In the genomic region with DNA sequence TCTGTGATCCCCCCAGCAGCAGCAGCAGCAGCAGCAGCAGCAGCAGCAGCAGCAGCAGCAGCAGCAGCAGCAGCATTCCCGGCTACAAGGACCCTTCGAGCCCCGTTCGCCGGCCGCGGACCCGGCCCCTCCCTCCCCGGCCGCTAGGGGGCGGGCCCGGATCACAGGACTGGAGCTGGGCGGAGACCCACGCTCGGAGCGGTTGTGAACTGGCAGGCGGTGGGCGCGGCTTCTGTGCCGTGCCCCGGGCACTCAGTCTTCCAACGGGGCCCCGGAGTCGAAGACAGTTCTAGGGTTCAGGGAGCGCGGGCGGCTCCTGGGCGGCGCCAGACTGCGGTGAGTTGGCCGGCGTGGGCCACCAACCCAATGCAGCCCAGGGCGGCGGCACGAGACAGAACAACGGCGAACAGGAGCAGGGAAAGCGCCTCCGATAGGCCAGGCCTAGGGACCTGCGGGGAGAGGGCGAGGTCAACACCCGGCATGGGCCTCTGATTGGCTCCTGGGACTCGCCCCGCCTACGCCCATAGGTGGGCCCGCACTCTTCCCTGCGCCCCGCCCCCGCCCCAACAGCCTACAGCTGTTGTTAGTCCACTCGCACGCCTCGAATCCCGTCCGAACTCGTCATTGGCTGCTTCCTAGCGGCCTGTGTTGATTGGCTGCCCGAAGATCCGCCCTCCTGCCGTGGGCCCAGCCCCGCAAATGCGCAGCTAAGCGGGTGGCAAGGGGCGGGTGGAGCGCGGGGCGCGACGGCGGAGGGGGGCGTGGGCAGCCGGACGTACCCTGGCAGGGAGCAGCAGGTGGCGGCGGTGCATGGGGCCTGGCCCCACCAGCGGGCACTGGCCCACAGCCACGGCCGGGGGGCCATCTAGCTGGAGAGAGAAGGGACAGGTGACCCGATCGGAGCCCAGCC, we compare ENCODE assay signal across 8 cellular contexts. TPM values are rescaled to one million over a fixed set of nuclear protein-coding genes. Genes with fewer than 3 reads are reported as not detected.
DNase-seq lines count a peak whose midpoint lies in the region; FAIRE-seq and TF ChIP-seq lines count a peak whose summit lies in the region.

No MANE protein-coding gene starts in this region.

- H3K9me1 ChIP-seq in endothelial cell of umbilical vein (replicated peaks; ENCODE audit: control insufficient read depth, extremely low read depth, insufficient read depth, low read length), result no peaks in the 10 kb centered on the region

- CTCF ChIA-PET in endothelial cell of umbilical vein (lab: Charles Lee), result interaction anchor here (0.7 to 6.7 kb wide), 23 partner anchors 10 to 232 kb away, joined by 3 to 125 read pairs (median 4); a partner anchor contains a TSS

- dilution Hi-C loops in endothelial cell of umbilical vein (cut with MboI; ENCODE audit: extremely low pct_ligation_motif_present, low sequenced_read_pairs), result no loop called here

- peaks cover 3% of the 10 kb centered on the region in 2 experiments for H3K36me3 ChIP-seq in endothelial cell of umbilical vein (ENCODE audit: control insufficient read depth in 2 of 2, extremely low read depth in 1 of 2, insufficient read depth in 2 of 2, low read length in 2 of 2)

- TF ChIP-seq CTCF in GM20000 (IDR thresholded peaks at IDR 0.05; ENCODE audit: extremely low read depth, missing control alignments) (peak; percentile 89), endothelial cell of umbilical vein (IDR thresholded peaks at IDR 0.05; ENCODE audit: extremely low read depth in 1 of 2, insufficient read depth in 1 of 2, low read depth in 1 of 2, low read length in 2 of 2) (peak; percentile 92 to 98)

- no peaks in the 10 kb centered on the region for H3K9me3 ChIP-seq in endothelial cell of umbilical vein (replicated peaks; ENCODE audit: control insufficient read depth, insufficient read depth, low read length)

- H3K9ac ChIP-seq in endothelial cell of umbilical vein (replicated peaks; ENCODE audit: extremely low read depth, insufficient read depth, low read length), result no peak overlapping the region

- FAIRE-seq in HTR-8/SVneo (lab: Jason Lieb, UNC), result peak; percentile 80
- peak; percentile 99 for FAIRE-seq in endothelial cell of umbilical vein (lab: Jason Lieb, UNC)

- H3K27me3 ChIP-seq in endothelial cell of umbilical vein (ENCODE audit: control insufficient read depth in 2 of 2, insufficient read depth in 2 of 2, low read length in 2 of 2), result no peaks in the 10 kb centered on the region

- intact Hi-C loops in endothelial cell of umbilical vein (cut with micrococcal nuclease), result loop anchor here (1.0 kb wide), 3 partner anchors 9 to 29 kb away; a partner anchor contains a TSS

- H2AFZ ChIP-seq in endothelial cell of umbilical vein (ENCODE audit: low read depth, low read length), result peak overlapping the region; percentile 19

- BruUV-seq in endothelial cell of umbilical vein (replicated peaks; lab: Mats Ljungman, UMichigan), result no TSS peak

- H3K79me2 ChIP-seq in endothelial cell of umbilical vein (ENCODE audit: control insufficient read depth, insufficient read depth, low read length), result peaks cover 2% of the 10 kb centered on the region

- peak overlapping the region; percentile 13 to 49 (median 45) for H3K4me3 ChIP-seq in endothelial cell of umbilical vein (replicated peaks in 1 of 3; ENCODE audit: insufficient read depth in 1 of 3, low read depth in 1 of 3, low read length in 3 of 3)

- peaks cover 14% of the 10 kb centered on the region for H3K4me1 ChIP-seq in endothelial cell of umbilical vein (ENCODE audit: control insufficient read depth, extremely low read depth, insufficient read depth, low read length)

- peak overlapping the region; percentile 21 for H3K27ac ChIP-seq in endothelial cell of umbilical vein (ENCODE audit: insufficient read depth, low read depth, low read length)

- H3K4me2 ChIP-seq in endothelial cell of umbilical vein (ENCODE audit: insufficient read depth, low read length), result peak overlapping the region; percentile 71

- peak; percentile 94 for DNase-seq in CMK (ENCODE audit: low read depth)
- DNase-seq in GM20000 (ENCODE audit: low spot score), result peak; percentile 95
- peak; percentile 84 for DNase-seq in HTR-8/SVneo (ENCODE audit: insufficient read length, low spot score)
- peak; percentile 90 for DNase-seq in NOMO-1 treated with dmso at 0.1 percent for 144 hours (lab: John Stamatoyannopoulos, UW; ENCODE audit: unreplicated experiment)
- peak; percentile 92 for DNase-seq in activated CD8-positive, alpha-beta memory T cell treated with anti-CD3 and anti-CD28 coated beads, Interleukin-2, amount 50 U/mL, for 4 hours
- peak; percentile 98 for DNase-seq in endothelial cell of umbilical vein (ENCODE audit: low read depth, low spot score)
- peak; percentile 90 for DNase-seq in midbrain (lab: John Stamatoyannopoulos, UW)
- peak; percentile 83 to 86 for DNase-seq in stimulated activated CD8-positive, alpha-beta memory T cell treated with anti-CD3 and anti-CD28 coated beads, Interleukin-15, amount 100 ng/mL, for 48 hours (ENCODE audit: low read depth in 2 of 2)

- H4K20me1 ChIP-seq in endothelial cell of umbilical vein (replicated peaks; ENCODE audit: control insufficient read depth, extremely low read depth, insufficient read depth, low read length), result no peaks in the 10 kb centered on the region

- TF ChIP-seq POLR2A in endothelial cell of umbilical vein (IDR thresholded peaks at IDR 0.05; ENCODE audit: low read depth, low read length), result peak; percentile 70

- POLR2A ChIA-PET in endothelial cell of umbilical vein (lab: Charles Lee), result interaction anchor here (0.6 to 2.2 kb wide), 10 partner anchors 18 to 272 kb away, joined by 3 to 9 read pairs (median 4); a partner anchor contains a TSS

TF ChIP-seq in endothelial cell of umbilical vein, 7 proteins besides CTCF, POLR2A, EP300 and RAD21 (continues in another document):
- TF ChIP-seq, protein P1, sequence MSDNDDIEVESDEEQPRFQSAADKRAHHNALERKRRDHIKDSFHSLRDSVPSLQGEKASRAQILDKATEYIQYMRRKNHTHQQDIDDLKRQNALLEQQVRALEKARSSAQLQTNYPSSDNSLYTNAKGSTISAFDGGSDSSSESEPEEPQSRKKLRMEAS (IDR thresholded peaks at IDR 0.05; ENCODE audit: insufficient read depth, insufficient read length), result no peak
- no peak for TF ChIP-seq FOS (IDR thresholded peaks at IDR 0.05; ENCODE audit: borderline replicate concordance, insufficient read depth, low read length)
- peak; percentile 82 for TF ChIP-seq POLR2AphosphoS5 (IDR thresholded peaks at IDR 0.05; ENCODE audit: insufficient read depth, low read depth, low read length)
- no peak for TF ChIP-seq GATA2 (IDR thresholded peaks at IDR 0.05; ENCODE audit: insufficient read depth, insufficient read length, low read depth, low read length)
- TF ChIP-seq MYC (IDR thresholded peaks at IDR 0.05; ENCODE audit: low read depth, low read length), result no peak
- TF ChIP-seq EZH2 (IDR thresholded peaks at IDR 0.05; ENCODE audit: borderline replicate concordance, low read depth, low read length, severe bottlenecking), result no peak

RNA-seq across cellular contexts. Expression of a gene that starts 1.4 kb away (rescaled TPM):
- total RNA-seq in endothelial cell of umbilical vein, result 15.2 and 16.7 TPM in 2 replicates
- polyA plus RNA-seq in endothelial cell of umbilical vein, result 13.1 and 15.3 TPM in 2 replicates
- polyA plus RNA-seq in endothelial cell of umbilical vein (2011; cell fraction: cytosol; rRNA removed), result 7.2 and 10.7 TPM in 2 replicates
- 13.6 and 19.0 TPM in 2 replicates for polyA plus RNA-seq in endothelial cell of umbilical vein (2011; cell fraction: nucleus; rRNA removed)
- polyA plus RNA-seq in endothelial cell of umbilical vein (2012), result 3.9 and 7.4 TPM in 2 replicates
- 3.8 TPM in 2 replicates for polyA minus RNA-seq in endothelial cell of umbilical vein
- polyA minus RNA-seq in endothelial cell of umbilical vein (2011; cell fraction: cytosol; rRNA and poly(A)+ RNA removed), result 11.5 TPM
- 3.2 and 8.1 TPM in 2 replicates for polyA minus RNA-seq in endothelial cell of umbilical vein (2011; cell fraction: nucleus; rRNA and poly(A)+ RNA removed)

RNA-seq across cellular contexts. Expression of a gene that starts 11.8 kb away (rescaled TPM):
- total RNA-seq in endothelial cell of umbilical vein, result 70.4 and 73.3 TPM in 2 replicates
- polyA plus RNA-seq in endothelial cell of umbilical vein, result 36.6 and 45.2 TPM in 2 replicates
- 10.7 and 14.2 TPM in 2 replicates for polyA plus RNA-seq in endothelial cell of umbilical vein (2011; cell fraction: cytosol; rRNA removed)
- 317 and 347 TPM in 2 replicates for polyA plus RNA-seq in endothelial cell of umbilical vein (2011; cell fraction: nucleus; rRNA removed)
- 25.6 and 34.3 TPM in 2 replicates for polyA plus RNA-seq in endothelial cell of umbilical vein (2012)
- polyA minus RNA-seq in endothelial cell of umbilical vein, result 21.2 and 24.7 TPM in 2 replicates
- 11.9 TPM for polyA minus RNA-seq in endothelial cell of umbilical vein (2011; cell fraction: cytosol; rRNA and poly(A)+ RNA removed)
- polyA minus RNA-seq in endothelial cell of umbilical vein (2011; cell fraction: nucleus; rRNA and poly(A)+ RNA removed), result 37.9 and 61.8 TPM in 2 replicates

RNA-seq across cellular contexts. Expression of a gene that starts 22.2 kb away (rescaled TPM):
- 81.1 and 81.6 TPM in 2 replicates for total RNA-seq in endothelial cell of umbilical vein
- polyA plus RNA-seq in endothelial cell of umbilical vein, result 36.9 and 45.5 TPM in 2 replicates
- polyA plus RNA-seq in endothelial cell of umbilical vein (2011; cell fraction: cytosol; rRNA removed), result 15.9 and 21.2 TPM in 2 replicates
- polyA plus RNA-seq in endothelial cell of umbilical vein (2011; cell fraction: nucleus; rRNA removed), result 153 and 171 TPM in 2 replicates
- polyA plus RNA-seq in endothelial cell of umbilical vein (2012), result 30.8 and 40.4 TPM in 2 replicates
- 45.7 and 47.2 TPM in 2 replicates for polyA minus RNA-seq in endothelial cell of umbilical vein
- polyA minus RNA-seq in endothelial cell of umbilical vein (2011; cell fraction: cytosol; rRNA and poly(A)+ RNA removed), result 17.7 TPM
- polyA minus RNA-seq in endothelial cell of umbilical vein (2011; cell fraction: nucleus; rRNA and poly(A)+ RNA removed), result 65.0 and 102 TPM in 2 replicates

RNA-seq across cellular contexts. Expression of a gene that starts 37.2 kb away (rescaled TPM):
- total RNA-seq in endothelial cell of umbilical vein, result not detected in 2 replicates
- not detected in 2 replicates for polyA plus RNA-seq in endothelial cell of umbilical vein
- polyA plus RNA-seq in endothelial cell of umbilical vein (2011; cell fraction: cytosol; rRNA removed), result not detected in 2 replicates
- not detected in 2 replicates for polyA plus RNA-seq in endothelial cell of umbilical vein (2011; cell fraction: nucleus; rRNA removed)
- not detected in 2 replicates for polyA plus RNA-seq in endothelial cell of umbilical vein (2012)
- not detected in 2 replicates for polyA minus RNA-seq in endothelial cell of umbilical vein
- polyA minus RNA-seq in endothelial cell of umbilical vein (2011; cell fraction: cytosol; rRNA and poly(A)+ RNA removed), result not detected
- not detected in 2 replicates for polyA minus RNA-seq in endothelial cell of umbilical vein (2011; cell fraction: nucleus; rRNA and poly(A)+ RNA removed)

RNA-seq across cellular contexts. Expression of a gene that starts 39.8 kb away (rescaled TPM):
- total RNA-seq in endothelial cell of umbilical vein, result 18.3 and 21.2 TPM in 2 replicates
- 7.7 and 7.8 TPM in 2 replicates for polyA plus RNA-seq in endothelial cell of umbilical vein
- polyA plus RNA-seq in endothelial cell of umbilical vein (2011; cell fraction: cytosol; rRNA removed), result 2.8 and 4.9 TPM in 2 replicates
- 16.6 and 19.7 TPM in 2 replicates for polyA plus RNA-seq in endothelial cell of umbilical vein (2011; cell fraction: nucleus; rRNA removed)
- polyA plus RNA-seq in endothelial cell of umbilical vein (2012), result 5.8 and 6.7 TPM in 2 replicates
- 3.1 and 6.1 TPM in 2 replicates for polyA minus RNA-seq in endothelial cell of umbilical vein
- 9.2 TPM for polyA minus RNA-seq in endothelial cell of umbilical vein (2011; cell fraction: cytosol; rRNA and poly(A)+ RNA removed)
- 8.7 and 11.6 TPM in 2 replicates for polyA minus RNA-seq in endothelial cell of umbilical vein (2011; cell fraction: nucleus; rRNA and poly(A)+ RNA removed)

Comparison
In these comparisons a context has a peak if more than half of its experiments do, and no peak if none do; other contexts are left out.
1. Peak in every context shown above with its lines: DNase-seq, H3K4me3 ChIP-seq and H3K27ac ChIP-seq.